ENCODE assay signal across 13 cellular contexts in the genomic region with DNA sequence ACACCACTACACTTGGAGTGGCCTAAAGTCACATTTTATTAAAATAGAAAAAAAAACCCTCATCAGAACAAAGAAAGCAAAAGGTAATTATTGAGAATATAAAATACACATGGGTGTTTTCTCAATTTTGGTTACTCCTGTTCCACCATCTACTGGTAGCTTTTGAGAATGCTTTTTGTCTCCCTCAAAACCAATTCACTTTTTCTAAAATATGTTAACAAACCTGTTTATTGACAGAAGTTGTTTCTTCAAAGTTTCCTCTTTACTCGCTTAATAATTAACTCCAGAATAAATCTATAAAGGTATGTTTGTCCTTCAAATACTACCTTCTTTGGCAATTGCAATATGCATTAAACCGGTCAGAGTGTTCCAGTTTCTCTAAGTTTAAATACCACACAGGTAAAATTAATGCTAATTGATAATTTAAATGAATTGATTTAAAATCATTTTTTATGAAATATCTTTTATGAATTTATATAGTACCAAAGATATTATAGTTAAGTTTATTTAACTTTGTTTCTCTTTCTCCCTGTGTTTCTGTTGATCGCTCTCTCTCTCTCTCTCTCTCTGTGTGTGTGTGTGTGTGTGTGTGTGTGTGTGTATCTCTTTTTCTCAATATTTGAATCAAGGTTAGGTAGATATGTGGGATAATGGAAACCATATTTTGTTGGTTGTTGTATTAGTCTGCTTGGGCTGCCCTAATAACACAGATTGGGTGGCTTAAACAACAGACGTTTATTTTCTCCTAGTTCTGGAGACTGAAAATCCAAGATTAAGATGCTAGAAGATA.
DNase-seq lines count a peak whose midpoint lies in the region; ATAC-seq, FAIRE-seq and TF ChIP-seq lines count a peak whose summit lies in the region.
"Had no signal": no experiment of that assay in that cellular context is flagged by ENCODE, and none has a peak within 500 bp of the region (broad histone marks: within the 10 kb centered on the region; RNA-seq: fewer than 3 reads in every experiment).

No MANE protein-coding gene starts in this region.

- H3K36me3 Mint-ChIP-seq in GM23338 (ENCODE audit: low read depth) (no peaks in the 10 kb centered on the region), nephron progenitor cell (ENCODE audit: low read depth) (no peaks in the 10 kb centered on the region)
- H3K36me3 Mint-ChIP-seq in activated CD8-positive, alpha-beta memory T cell treated with anti-CD3 and anti-CD28 coated beads, Interleukin-2, amount 10 ng/mL, durations not matched to agents 7 days and 5 days = no peaks in the 10 kb centered on the region

- H3K27me3 ChIP-seq in GM23338 (ENCODE audit: insufficient read depth) (no peaks in the 10 kb centered on the region), GM12878 (replicated peaks in 1 of 2; ENCODE audit: control insufficient read depth in 2 of 2, insufficient read depth in 2 of 2, low read length in 1 of 2) (no peaks in the 10 kb centered on the region)
- H3K27me3 ChIP-seq: sigmoid colon had no signal

- no peak for ATAC-seq in GM23338
- ATAC-seq in GM12878 = no peak
- no peak for ATAC-seq in activated CD8-positive, alpha-beta memory T cell treated with anti-CD3 and anti-CD28 coated beads, Interleukin-2, amount 10 ng/mL, durations not matched to agents 7 days and 5 days
- ATAC-seq in GM19455 (IDR thresholded peaks at IDR 0.05; ENCODE audit: unreplicated experiment) = no peak
- no peak for ATAC-seq in GM21360 (IDR thresholded peaks at IDR 0.05; ENCODE audit: unreplicated experiment)
- ATAC-seq in GM21447 (IDR thresholded peaks at IDR 0.05; ENCODE audit: unreplicated experiment) = no peak
- ATAC-seq: K562, T-helper 17 cell had no signal

- H3K4me2 ChIP-seq in GM23338 (no peak overlapping the region), GM12878 (ENCODE audit: control insufficient read depth, insufficient read depth) (no peak overlapping the region)

- POLR2A ChIA-PET in GM12878 (lab: Charles Lee) = no interaction called here

- CTCF ChIA-PET in GM12878 (lab: Yijun Ruan, JAX) = interaction anchor here (1.0 to 2.0 kb wide), 2 partner anchors 170 to 182 kb away, joined by 3 to 7 read pairs; no protein-coding TSS in a partner anchor
- CTCF ChIA-PET in activated CD8-positive, alpha-beta memory T cell treated with anti-CD3 and anti-CD28 coated beads, Interleukin-2, amount 10 ng/mL, durations not matched to agents 7 days and 5 days (lab: Charles Lee) = no interaction called here

- H3K36me3 ChIP-seq in GM23338 (ENCODE audit: insufficient read depth) = no peaks in the 10 kb centered on the region
- H3K36me3 ChIP-seq in GM12878 (ENCODE audit: control insufficient read depth in 2 of 2, insufficient read depth in 2 of 2, low read length in 1 of 2) = no peaks in the 10 kb centered on the region
- H3K36me3 ChIP-seq: sigmoid colon had no signal

- no peak overlapping the region for H3K4me3 ChIP-seq in GM23338
- H3K4me3 ChIP-seq in GM12878 = no peak overlapping the region
- H3K4me3 ChIP-seq: K562, sigmoid colon had no signal

- H3K4me1 ChIP-seq in GM23338 (ENCODE audit: insufficient read depth) (no peaks in the 10 kb centered on the region), GM12878 (ENCODE audit: control insufficient read depth, insufficient read depth, low read length) (no peaks in the 10 kb centered on the region)
- H3K4me1 ChIP-seq: sigmoid colon had no signal

- H3K4me3 Mint-ChIP-seq in GM23338 (no peak overlapping the region), nephron progenitor cell (no peak overlapping the region)
- H3K4me3 Mint-ChIP-seq in activated CD8-positive, alpha-beta memory T cell treated with anti-CD3 and anti-CD28 coated beads, Interleukin-2, amount 10 ng/mL, durations not matched to agents 7 days and 5 days = no peak overlapping the region
- H3K4me3 Mint-ChIP-seq: T-helper 17 cell had no signal

- H4K20me1 ChIP-seq in GM23338 (replicated peaks; ENCODE audit: insufficient read depth) = no peaks in the 10 kb centered on the region
- H4K20me1 ChIP-seq in GM12878 (ENCODE audit: control insufficient read depth, insufficient read depth) = no peaks in the 10 kb centered on the region

- H2AFZ ChIP-seq in GM23338 (no peak overlapping the region), GM12878 (ENCODE audit: control insufficient read depth, low read depth, low read length) (no peak overlapping the region)

- H3K9ac ChIP-seq in GM12878 (ENCODE audit: control insufficient read depth, insufficient read depth, low read length) = no peak overlapping the region

- H3K27me3 Mint-ChIP-seq in GM23338 (ENCODE audit: insufficient read depth, low read depth, poor library complexity) (no peaks in the 10 kb centered on the region), nephron progenitor cell (ENCODE audit: low read depth, poor library complexity) (no peaks in the 10 kb centered on the region)
- H3K27me3 Mint-ChIP-seq in activated CD8-positive, alpha-beta memory T cell treated with anti-CD3 and anti-CD28 coated beads, Interleukin-2, amount 10 ng/mL, durations not matched to agents 7 days and 5 days = no peaks in the 10 kb centered on the region
- H3K27me3 Mint-ChIP-seq: T-helper 17 cell had no signal

- no peaks in the 10 kb centered on the region for H3K9me3 ChIP-seq in GM12878 (replicated peaks; ENCODE audit: control insufficient read depth, insufficient read depth, low read length)
- H3K9me3 ChIP-seq: sigmoid colon had no signal

- H3K27ac ChIP-seq in GM23338 (ENCODE audit: low read depth) (no peak overlapping the region), GM12878 (ENCODE audit: control insufficient read depth, insufficient read depth) (no peak overlapping the region)
- H3K27ac ChIP-seq: sigmoid colon had no signal

- no peaks in the 10 kb centered on the region for H3K9me2 ChIP-seq in GM23338 (ENCODE audit: insufficient read depth)

- SMC1A ChIA-PET in GM12878 (lab: Charles Lee; ENCODE audit: uncharacterized antibody, unreplicated experiment) = interaction anchor here (1.0 kb wide), 1 partner anchor 186 kb away, joined by 4 read pairs; no protein-coding TSS in a partner anchor

- H3K4me1 Mint-ChIP-seq in GM23338 (no peaks in the 10 kb centered on the region), nephron progenitor cell (peaks cover 9% of the 10 kb centered on the region)
- H3K4me1 Mint-ChIP-seq in activated CD8-positive, alpha-beta memory T cell treated with anti-CD3 and anti-CD28 coated beads, Interleukin-2, amount 10 ng/mL, durations not matched to agents 7 days and 5 days = no peaks in the 10 kb centered on the region
- H3K4me1 Mint-ChIP-seq: T-helper 17 cell had no signal

- H3K27ac Mint-ChIP-seq in GM23338 (no peak overlapping the region), nephron progenitor cell (no peak overlapping the region)
- H3K27ac Mint-ChIP-seq in activated CD8-positive, alpha-beta memory T cell treated with anti-CD3 and anti-CD28 coated beads, Interleukin-2, amount 10 ng/mL, durations not matched to agents 7 days and 5 days = no peak overlapping the region
- H3K27ac Mint-ChIP-seq: T-helper 17 cell had no signal

- in situ Hi-C loops in GM12878 (cut with MboI) = no loop called here

- H3F3A ChIP-seq in GM23338 (replicated peaks; ENCODE audit: low read depth) = no peaks in the 10 kb centered on the region

- RAD21 ChIA-PET in GM12878 (lab: Charles Lee; ENCODE audit: unreplicated experiment) = no interaction called here

- 43% methylated on average over 3 of the region's 4 CpGs for WGBS in GM12878 (ENCODE audit: insufficient coverage, insufficient replicate concordance, low lambda C conversion rate, missing lambda C conversion rate)

- DNase-seq in GM23338 (ENCODE audit: low spot score) (peak; percentile 27), NCI-H1694 (lab: John Stamatoyannopoulos, UW) (peak; percentile 47), GM12878 (ENCODE audit: low read depth, low spot score) (no peak), nephron progenitor cell (no peak)
- no peak for DNase-seq in activated CD8-positive, alpha-beta memory T cell treated with anti-CD3 and anti-CD28 coated beads, Interleukin-2, amount 10 ng/mL, durations not matched to agents 7 days and 5 days
- DNase-seq: activated naive CD4-positive, alpha-beta T cell treated with anti-CD3 and anti-CD28 coated beads, Interleukin-2, amount 50 U/mL, for 16 hours; COR-L47; sigmoid colon; T-helper 17 cell had no signal

- BruUV-seq in GM12878 (replicated peaks; lab: Mats Ljungman, UMichigan) = no TSS peak

- peak in 1 of 2 experiments; percentile 52; a peak in 3 of 4 replicates for TF ChIP-seq CTCF in GM23338 (conservative IDR thresholded peaks at IDR 0.05; ENCODE audit: low read depth in 2 of 2)
- no peak; a peak in 1 of 6 replicates for TF ChIP-seq CTCF in GM12878 (IDR thresholded peaks at IDR 0.05 in 2 of 3, conservative IDR thresholded peaks at IDR 0.05 in 1 of 3; ENCODE audit: control insufficient read depth in 2 of 3, extremely low read depth in 1 of 3, insufficient read depth in 1 of 3, low read depth in 3 of 3, low read length in 3 of 3)
- TF ChIP-seq CTCF in nephron progenitor cell (IDR thresholded peaks at IDR 0.05) = peak; percentile 29

- no peak for FAIRE-seq in GM12878 (lab: Jason Lieb, UNC)
- FAIRE-seq: K562 had no signal

- TF ChIP-seq POLR2A in GM12878 (IDR thresholded peaks at IDR 0.05; ENCODE audit: low read depth, low read length) = no peak

- no peak for TF ChIP-seq EP300 in GM12878 (IDR thresholded peaks at IDR 0.05; ENCODE audit: borderline replicate concordance in 1 of 2, control insufficient read depth in 1 of 2, low read depth in 2 of 2, low read length in 2 of 2)

- TF ChIP-seq RAD21 in GM12878 (IDR thresholded peaks at IDR 0.05; ENCODE audit: insufficient read depth, low read depth, low read length) = no peak

- H3K9me3 Mint-ChIP-seq in GM23338 (no peaks in the 10 kb centered on the region), nephron progenitor cell (no peaks in the 10 kb centered on the region)
- H3K9me3 Mint-ChIP-seq in activated CD8-positive, alpha-beta memory T cell treated with anti-CD3 and anti-CD28 coated beads, Interleukin-2, amount 10 ng/mL, durations not matched to agents 7 days and 5 days (ENCODE audit: low read depth) = peaks cover 14% of the 10 kb centered on the region

- intact Hi-C loops in GM12878 (cut with micrococcal nuclease; ENCODE audit: unreplicated experiment) = loop anchor here (2.0 to 5.0 kb wide), 2 partner anchors 107 to 176 kb away; no protein-coding TSS in a partner anchor

- H3K79me2 ChIP-seq in GM23338 (replicated peaks; ENCODE audit: insufficient read depth) (no peaks in the 10 kb centered on the region), GM12878 (ENCODE audit: control insufficient read depth, insufficient read depth, low read length) (no peaks in the 10 kb centered on the region)

TF ChIP-seq in GM12878, 131 proteins besides CTCF, POLR2A, EP300 and RAD21:
- TF ChIP-seq SMC3 (IDR thresholded peaks at IDR 0.05; ENCODE audit: borderline replicate concordance, low read length) = peak; percentile 16; the same call in 1 of the 2 replicates
- no peak for TF ChIP-seq NR2C1 (IDR thresholded peaks at IDR 0.05)
- TF ChIP-seq ZNF622 (IDR thresholded peaks at IDR 0.05) = no peak
- no peak for TF ChIP-seq STAT3 (IDR thresholded peaks at IDR 0.05; ENCODE audit: low read depth, low read length)

Comparison
In these comparisons a context has a peak if more than half of its experiments do, and no peak if none do; other contexts are left out.
1. DNase-seq: peak in GM23338 (single experiment) and NCI-H1694 (single experiment); none in GM12878 (single experiment), nephron progenitor cell (single experiment) and activated CD8-positive, alpha-beta memory T cell treated with anti-CD3 and anti-CD28 coated beads, Interleukin-2, amount 10 ng/mL, durations not matched to agents 7 days and 5 days (single experiment).